ENCODE assay signal across 19 cellular contexts in genomic region chr2:53512071-53512841, GRCh38.
DNase-seq lines count a peak whose midpoint lies in the region; ATAC-seq and TF ChIP-seq lines count a peak whose summit lies in the region.
"Had no signal": no experiment of that assay in that cellular context is flagged by ENCODE, and none has a peak within 500 bp of the region (broad histone marks: within the 10 kb centered on the region; RNA-seq: fewer than 3 reads in every experiment).

No MANE protein-coding gene starts in this region.

- H3K4me1 Mint-ChIP-seq in type B pancreatic cell (ENCODE audit: unreplicated experiment), result peaks cover 4% of the 10 kb centered on the region
- H3K4me1 Mint-ChIP-seq: activated CD8-positive, alpha-beta memory T cell treated with anti-CD3 and anti-CD28 coated beads, Interleukin-2, amount 10 ng/mL, durations not matched to agents 7 days and 5 days; naive thymus-derived CD8-positive, alpha-beta T cell had no signal

- H3K36me3 Mint-ChIP-seq in type B pancreatic cell, result no peaks in the 10 kb centered on the region
- H3K36me3 Mint-ChIP-seq: activated CD8-positive, alpha-beta memory T cell treated with anti-CD3 and anti-CD28 coated beads, Interleukin-2, amount 10 ng/mL, durations not matched to agents 7 days and 5 days; naive thymus-derived CD8-positive, alpha-beta T cell had no signal

- H3K27me3 Mint-ChIP-seq in type B pancreatic cell, result no peaks in the 10 kb centered on the region
- H3K27me3 Mint-ChIP-seq: activated CD8-positive, alpha-beta memory T cell treated with anti-CD3 and anti-CD28 coated beads, Interleukin-2, amount 10 ng/mL, durations not matched to agents 7 days and 5 days had no signal

- no peak for TF ChIP-seq POLR2A in GM18505 (IDR thresholded peaks at IDR 0.05; ENCODE audit: borderline replicate concordance, extremely low read depth, insufficient read depth, insufficient read length)

- H3K36me3 ChIP-seq in SJSA1, result no peaks in the 10 kb centered on the region
- H3K36me3 ChIP-seq: BLaER1, suprapubic skin had no signal

- H3K9me3 Mint-ChIP-seq in type B pancreatic cell, result peaks cover 5% of the 10 kb centered on the region

- H3K9me3 ChIP-seq in SJSA1 (replicated peaks), result no peaks in the 10 kb centered on the region
- H3K9me3 ChIP-seq: BLaER1, suprapubic skin had no signal

- peak overlapping the region; percentile 63 for H3K27ac Mint-ChIP-seq in type B pancreatic cell
- H3K27ac Mint-ChIP-seq: activated CD8-positive, alpha-beta memory T cell treated with anti-CD3 and anti-CD28 coated beads, Interleukin-2, amount 10 ng/mL, durations not matched to agents 7 days and 5 days; endodermal cell; naive thymus-derived CD8-positive, alpha-beta T cell had no signal

- ATAC-seq in GM18505 (IDR thresholded peaks at IDR 0.05; ENCODE audit: unreplicated experiment), result no peak
- ATAC-seq: activated CD8-positive, alpha-beta memory T cell treated with anti-CD3 and anti-CD28 coated beads, Interleukin-2, amount 10 ng/mL, durations not matched to agents 7 days and 5 days; naive thymus-derived CD8-positive, alpha-beta T cell had no signal

- peaks cover 37% of the 10 kb centered on the region for H3K4me1 ChIP-seq in SJSA1 (replicated peaks)
- H3K4me1 ChIP-seq: BLaER1, suprapubic skin had no signal

- H3K27me3 ChIP-seq in SJSA1 (replicated peaks), result no peaks in the 10 kb centered on the region
- H3K27me3 ChIP-seq: BLaER1, suprapubic skin had no signal

- H3K27ac ChIP-seq in SJSA1, result peak overlapping the region; percentile 31
- H3K27ac ChIP-seq: BLaER1, suprapubic skin had no signal

- H3K4me3 Mint-ChIP-seq in type B pancreatic cell, result no peak overlapping the region
- H3K4me3 Mint-ChIP-seq: activated CD8-positive, alpha-beta memory T cell treated with anti-CD3 and anti-CD28 coated beads, Interleukin-2, amount 10 ng/mL, durations not matched to agents 7 days and 5 days; endodermal cell; naive thymus-derived CD8-positive, alpha-beta T cell had no signal

- no peak overlapping the region for H3K4me3 ChIP-seq in SJSA1
- H3K4me3 ChIP-seq: BLaER1, suprapubic skin had no signal

- DNase-seq in GM04504 (ENCODE audit: low read depth), result peak; percentile 16
- peak; percentile 64 to 68 for DNase-seq in SJSA1 (ENCODE audit: low read depth in 1 of 2, low spot score in 2 of 2)
- DNase-seq in fibroblast of peridontal ligament (ENCODE audit: extremely low read depth), result peak; percentile 21
- DNase-seq in type B pancreatic cell (ENCODE audit: extremely low spot score, unreplicated experiment), result no peak
- no peak for DNase-seq in NK-92 treated with Interleukin-12 subunit alpha and Interleukin-12 subunit beta, amount 100 ng/mL, for 24 hours (lab: John Stamatoyannopoulos, UW)
- DNase-seq in NCI-H510A treated with DMSO at 0.1 percent for 48 hours (lab: John Stamatoyannopoulos, UW), result no peak
- DNase-seq: activated CD8-positive, alpha-beta memory T cell treated with anti-CD3 and anti-CD28 coated beads, Interleukin-2, amount 10 ng/mL, durations not matched to agents 7 days and 5 days; activated effector memory CD4-positive, alpha-beta T cell treated with Interleukin-2 at 50 U/mL for 16 hours; DMS 273 treated with DMSO at 0.1 percent for 48 hours; endodermal cell; glutamatergic neuron; H7; naive thymus-derived CD8-positive, alpha-beta T cell; NCI-H1417 treated with DMSO at 0.1 percent for 48 hours; posterior cingulate gyrus; stimulated activated CD4-positive, alpha-beta T cell treated with anti-CD3 and anti-CD28 coated beads, Interleukin-4, amount 100 ng/mL, for 24 hours had no signal

- TF ChIP-seq CTCF in type B pancreatic cell (conservative IDR thresholded peaks at IDR 0.05), result no peak

Comparison
In these comparisons a context has a peak if more than half of its experiments do, and no peak if none do; other contexts are left out.
1. DNase-seq: peak in GM04504 (single experiment), SJSA1 (2 of 2) and fibroblast of peridontal ligament (single experiment); none in type B pancreatic cell (single experiment), NK-92 treated with Interleukin-12 subunit alpha and Interleukin-12 subunit beta, amount 100 ng/mL, for 24 hours (single experiment) and NCI-H510A treated with DMSO at 0.1 percent for 48 hours (single experiment).